ENCODE assay signal across 11 cellular contexts in genomic region chr1:212177542-212177941, GRCh38.
"Had no signal": no experiment of that assay in that cellular context is flagged by ENCODE, and none has a peak within 500 bp of the region (broad histone marks: within the 10 kb centered on the region; RNA-seq: fewer than 3 reads in every experiment).

No MANE protein-coding gene starts in this region.

- H3K4me2 ChIP-seq: GM23338 had no signal

- ATAC-seq: GM23338, HCT116 had no signal

- H3K9me3 Mint-ChIP-seq: GM23338, H9, HFFc6 had no signal

- H2AFZ ChIP-seq: GM23248, GM23338 had no signal

- H3K4me1 ChIP-seq: HAP-1 had no signal

- H3K4me3 ChIP-seq: GM23248, GM23338, HAP-1 had no signal

- DNase-seq: GM23248, GOT3, H7, H9, HCEC 1CT, HFFc6 had no signal

- FAIRE-seq: H1, H54 had no signal

- H3K9me3 ChIP-seq: HAP-1 had no signal

- H3K36me3 ChIP-seq: HAP-1 had no signal

- H3K27ac Mint-ChIP-seq: GM23338, H9 had no signal

- H3K4me3 Mint-ChIP-seq: GM23338, H9, HFFc6 had no signal

- H3K4me1 Mint-ChIP-seq: GM23338, H9 had no signal

- H3K27ac ChIP-seq: GM23248 had no signal

- H3K9ac ChIP-seq: GM23248 had no signal
